27 cellular contexts compared by ENCODE assay signal in genomic region chr21:31913191-31913608, GRCh38. TPM values are rescaled to one million over a fixed set of nuclear protein-coding genes. Genes with fewer than 3 reads are reported as not detected.
"Had no signal": no experiment of that assay in that cellular context is flagged by ENCODE, and none has a peak within 500 bp of the region (broad histone marks: within the 10 kb centered on the region; RNA-seq: fewer than 3 reads in every experiment).

No MANE protein-coding gene starts in this region.

- H3K27ac ChIP-seq: coronary artery, esophagus squamous epithelium, gastroesophageal sphincter, neutrophil, ovary, tibial nerve, uterus had no signal

- H3K4me3 ChIP-seq: coronary artery, esophagus squamous epithelium, gastroesophageal sphincter, mucosa of descending colon, ovary, tibial nerve, uterus had no signal

- H3K27me3 ChIP-seq: ovary, uterus had no signal

- H3K27ac Mint-ChIP-seq: activated naive CD8-positive, alpha-beta T cell treated with anti-CD3 and anti-CD28 coated beads for 36 hours; activated T-helper 2 cell treated with anti-CD3 and anti-CD28 coated beads, Interferon-gamma antibody, Interleukin-2, Interleukin-4, amounts not matched to agents 10 μg/mL and 5 μg/mL and 100 μg/mL, durations not matched to agents 14 hours and 24 hours and 36 hours; memory B cell; T-cell; T-helper 2 cell treated with Interferon-gamma antibody and Interleukin-4, amounts not matched to agents 5 μg/mL and 100 μg/mL, for 36 hours had no signal

- H3K36me3 ChIP-seq: esophagus squamous epithelium, gastroesophageal sphincter, neutrophil, ovary, tibial nerve, uterus had no signal

- H3K4me3 Mint-ChIP-seq: activated naive CD8-positive, alpha-beta T cell treated with anti-CD3 and anti-CD28 coated beads for 36 hours; activated T-cell treated with anti-CD3 and anti-CD28 coated beads, Interleukin-2, amount 50 U/mL, for 4 hours; memory B cell; T-cell; T-helper 2 cell treated with Interferon-gamma antibody and Interleukin-4, amounts not matched to agents 5 μg/mL and 100 μg/mL, for 36 hours had no signal

- H3K4me1 Mint-ChIP-seq: activated naive CD8-positive, alpha-beta T cell treated with anti-CD3 and anti-CD28 coated beads for 36 hours; memory B cell; T-cell had no signal

- H3K9me3 ChIP-seq: esophagus squamous epithelium, gastroesophageal sphincter, mucosa of descending colon, neutrophil, ovary, tibial nerve, uterus had no signal

- H3K4me1 ChIP-seq: gastroesophageal sphincter, uterus had no signal

- H3K9me3 Mint-ChIP-seq: activated naive CD8-positive, alpha-beta T cell treated with anti-CD3 and anti-CD28 coated beads for 36 hours; activated T-cell treated with anti-CD3 and anti-CD28 coated beads, Interleukin-2, amount 50 U/mL, for 4 hours; activated T-helper 2 cell treated with anti-CD3 and anti-CD28 coated beads, Interferon-gamma antibody, Interleukin-2, Interleukin-4, amounts not matched to agents 10 μg/mL and 5 μg/mL and 100 μg/mL, durations not matched to agents 14 hours and 24 hours and 36 hours; memory B cell; T-cell; T-helper 2 cell treated with Interferon-gamma antibody and Interleukin-4, amounts not matched to agents 5 μg/mL and 100 μg/mL, for 36 hours had no signal

- DNase-seq: activated CD4-positive, alpha-beta T cell treated with anti-CD3 and anti-CD28 coated beads, Interleukin-2, amount 50 U/mL, for 1 hour; activated CD4-positive, CD25-positive, alpha-beta regulatory T cell treated with anti-CD3 and anti-CD28 coated beads, Interleukin-2, amount 50 U/mL, for 72 hours; activated CD8-positive, alpha-beta memory T cell treated with anti-CD3 and anti-CD28 coated beads, Interleukin-2, amount 50 U/mL, for 4 hours; activated naive CD4-positive, alpha-beta T cell; activated naive CD8-positive, alpha-beta T cell treated with anti-CD3 and anti-CD28 coated beads for 36 hours; activated T-cell treated with anti-CD3 and anti-CD28 coated beads, Interleukin-2, amount 50 U/mL, for 4 hours; amniotic stem cell; cerebellar nuclear complex; esophagus squamous epithelium; head of caudate nucleus; hypothalamus; mucosa of descending colon; ovary; right cardiac atrium; stimulated activated CD4-positive, alpha-beta T cell treated with anti-CD3 and anti-CD28 coated beads, Interleukin-4, amount 100 ng/mL, for 24 hours; stimulated activated naive CD4-positive, alpha-beta T cell treated with Interleukin-2 at 50 U/mL for 16 hours; substantia nigra; T-cell; uterus had no signal

- H3K36me3 Mint-ChIP-seq: activated naive CD8-positive, alpha-beta T cell treated with anti-CD3 and anti-CD28 coated beads for 36 hours; memory B cell; T-cell had no signal

RNA-seq across cellular contexts. Expression of gene HUNK, which starts 40.4 kb away (rescaled TPM):
- total RNA-seq: pulmonary artery endothelial cell had no signal
